Comparison of ENCODE assay signal across 1 cellular context in the genomic region with DNA sequence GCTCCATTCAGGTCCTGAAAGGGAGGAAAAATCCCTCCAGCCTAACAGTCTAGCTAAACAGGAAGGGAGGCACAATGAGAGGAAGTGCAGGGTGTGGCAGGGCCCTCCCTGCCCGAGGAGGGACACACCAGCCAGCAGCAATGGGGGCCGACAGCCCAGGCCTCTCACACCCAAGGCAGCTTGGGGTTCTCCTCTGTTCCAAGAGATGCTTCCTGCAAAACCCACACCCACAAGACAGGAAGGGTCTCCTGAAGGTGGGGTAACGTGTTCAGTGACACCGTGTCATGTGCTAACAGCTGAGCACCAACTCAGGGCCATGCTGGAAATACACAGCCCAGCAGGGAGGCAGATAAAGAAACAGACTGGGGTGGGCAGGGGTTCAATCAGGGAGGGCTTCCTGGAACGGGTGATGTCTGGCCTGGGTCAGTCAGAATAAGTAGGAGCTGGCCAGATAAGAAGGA.
TF ChIP-seq lines count a peak whose summit lies in the region.

No MANE protein-coding gene starts in this region.

TF ChIP-seq in GM23338, 12 proteins besides CTCF, POLR2A, EP300 and RAD21 (continued from another document):
- TF ChIP-seq, protein P1, sequence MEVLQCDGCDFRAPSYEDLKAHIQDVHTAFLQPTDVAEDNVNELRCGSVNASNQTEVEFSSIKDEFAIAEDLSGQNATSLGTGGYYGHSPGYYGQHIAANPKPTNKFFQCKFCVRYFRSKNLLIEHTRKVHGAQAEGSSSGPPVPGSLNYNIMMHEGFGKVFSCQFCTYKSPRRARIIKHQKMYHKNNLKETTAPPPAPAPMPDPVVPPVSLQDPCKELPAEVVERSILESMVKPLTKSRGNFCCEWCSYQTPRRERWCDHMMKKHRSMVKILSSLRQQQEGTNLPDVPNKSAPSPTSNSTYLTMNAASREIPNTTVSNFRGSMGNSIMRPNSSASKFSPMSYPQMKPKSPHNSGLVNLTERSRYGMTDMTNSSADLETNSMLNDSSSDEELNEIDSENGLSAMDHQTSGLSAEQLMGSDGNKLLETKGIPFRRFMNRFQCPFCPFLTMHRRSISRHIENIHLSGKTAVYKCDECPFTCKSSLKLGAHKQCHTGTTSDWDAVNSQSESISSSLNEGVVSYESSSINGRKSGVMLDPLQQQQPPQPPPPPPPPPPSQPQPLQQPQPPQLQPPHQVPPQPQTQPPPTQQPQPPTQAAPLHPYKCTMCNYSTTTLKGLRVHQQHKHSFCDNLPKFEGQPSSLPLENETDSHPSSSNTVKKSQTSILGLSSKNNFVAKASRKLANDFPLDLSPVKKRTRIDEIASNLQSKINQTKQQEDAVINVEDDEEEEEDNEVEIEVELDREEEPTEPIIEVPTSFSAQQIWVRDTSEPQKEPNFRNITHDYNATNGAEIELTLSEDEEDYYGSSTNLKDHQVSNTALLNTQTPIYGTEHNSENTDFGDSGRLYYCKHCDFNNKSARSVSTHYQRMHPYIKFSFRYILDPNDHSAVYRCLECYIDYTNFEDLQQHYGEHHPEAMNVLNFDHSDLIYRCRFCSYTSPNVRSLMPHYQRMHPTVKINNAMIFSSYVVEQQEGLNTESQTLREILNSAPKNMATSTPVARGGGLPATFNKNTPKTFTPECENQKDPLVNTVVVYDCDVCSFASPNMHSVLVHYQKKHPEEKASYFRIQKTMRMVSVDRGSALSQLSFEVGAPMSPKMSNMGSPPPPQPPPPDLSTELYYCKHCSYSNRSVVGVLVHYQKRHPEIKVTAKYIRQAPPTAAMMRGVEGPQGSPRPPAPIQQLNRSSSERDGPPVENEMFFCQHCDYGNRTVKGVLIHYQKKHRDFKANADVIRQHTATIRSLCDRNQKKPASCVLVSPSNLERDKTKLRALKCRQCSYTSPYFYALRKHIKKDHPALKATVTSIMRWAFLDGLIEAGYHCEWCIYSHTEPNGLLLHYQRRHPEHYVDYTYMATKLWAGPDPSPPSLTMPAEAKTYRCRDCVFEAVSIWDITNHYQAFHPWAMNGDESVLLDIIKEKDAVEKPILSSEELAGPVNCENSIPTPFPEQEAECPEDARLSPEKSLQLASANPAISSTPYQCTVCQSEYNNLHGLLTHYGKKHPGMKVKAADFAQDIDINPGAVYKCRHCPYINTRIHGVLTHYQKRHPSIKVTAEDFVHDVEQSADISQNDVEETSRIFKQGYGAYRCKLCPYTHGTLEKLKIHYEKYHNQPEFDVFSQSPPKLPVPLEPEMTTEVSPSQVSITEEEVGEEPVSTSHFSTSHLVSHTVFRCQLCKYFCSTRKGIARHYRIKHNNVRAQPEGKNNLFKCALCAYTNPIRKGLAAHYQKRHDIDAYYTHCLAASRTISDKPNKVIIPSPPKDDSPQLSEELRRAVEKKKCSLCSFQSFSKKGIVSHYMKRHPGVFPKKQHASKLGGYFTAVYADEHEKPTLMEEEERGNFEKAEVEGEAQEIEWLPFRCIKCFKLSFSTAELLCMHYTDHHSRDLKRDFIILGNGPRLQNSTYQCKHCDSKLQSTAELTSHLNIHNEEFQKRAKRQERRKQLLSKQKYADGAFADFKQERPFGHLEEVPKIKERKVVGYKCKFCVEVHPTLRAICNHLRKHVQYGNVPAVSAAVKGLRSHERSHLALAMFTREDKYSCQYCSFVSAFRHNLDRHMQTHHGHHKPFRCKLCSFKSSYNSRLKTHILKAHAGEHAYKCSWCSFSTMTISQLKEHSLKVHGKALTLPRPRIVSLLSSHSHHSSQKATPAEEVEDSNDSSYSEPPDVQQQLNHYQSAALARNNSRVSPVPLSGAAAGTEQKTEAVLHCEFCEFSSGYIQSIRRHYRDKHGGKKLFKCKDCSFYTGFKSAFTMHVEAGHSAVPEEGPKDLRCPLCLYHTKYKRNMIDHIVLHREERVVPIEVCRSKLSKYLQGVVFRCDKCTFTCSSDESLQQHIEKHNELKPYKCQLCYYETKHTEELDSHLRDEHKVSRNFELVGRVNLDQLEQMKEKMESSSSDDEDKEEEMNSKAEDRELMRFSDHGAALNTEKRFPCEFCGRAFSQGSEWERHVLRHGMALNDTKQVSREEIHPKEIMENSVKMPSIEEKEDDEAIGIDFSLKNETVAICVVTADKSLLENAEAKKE (CRISPR knock-in tag; IDR thresholded peaks at IDR 0.05): no peak
- TF ChIP-seq, protein P2, sequence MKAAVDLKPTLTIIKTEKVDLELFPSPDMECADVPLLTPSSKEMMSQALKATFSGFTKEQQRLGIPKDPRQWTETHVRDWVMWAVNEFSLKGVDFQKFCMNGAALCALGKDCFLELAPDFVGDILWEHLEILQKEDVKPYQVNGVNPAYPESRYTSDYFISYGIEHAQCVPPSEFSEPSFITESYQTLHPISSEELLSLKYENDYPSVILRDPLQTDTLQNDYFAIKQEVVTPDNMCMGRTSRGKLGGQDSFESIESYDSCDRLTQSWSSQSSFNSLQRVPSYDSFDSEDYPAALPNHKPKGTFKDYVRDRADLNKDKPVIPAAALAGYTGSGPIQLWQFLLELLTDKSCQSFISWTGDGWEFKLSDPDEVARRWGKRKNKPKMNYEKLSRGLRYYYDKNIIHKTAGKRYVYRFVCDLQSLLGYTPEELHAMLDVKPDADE (IDR thresholded peaks at IDR 0.05): no peak
- TF ChIP-seq, protein P3, sequence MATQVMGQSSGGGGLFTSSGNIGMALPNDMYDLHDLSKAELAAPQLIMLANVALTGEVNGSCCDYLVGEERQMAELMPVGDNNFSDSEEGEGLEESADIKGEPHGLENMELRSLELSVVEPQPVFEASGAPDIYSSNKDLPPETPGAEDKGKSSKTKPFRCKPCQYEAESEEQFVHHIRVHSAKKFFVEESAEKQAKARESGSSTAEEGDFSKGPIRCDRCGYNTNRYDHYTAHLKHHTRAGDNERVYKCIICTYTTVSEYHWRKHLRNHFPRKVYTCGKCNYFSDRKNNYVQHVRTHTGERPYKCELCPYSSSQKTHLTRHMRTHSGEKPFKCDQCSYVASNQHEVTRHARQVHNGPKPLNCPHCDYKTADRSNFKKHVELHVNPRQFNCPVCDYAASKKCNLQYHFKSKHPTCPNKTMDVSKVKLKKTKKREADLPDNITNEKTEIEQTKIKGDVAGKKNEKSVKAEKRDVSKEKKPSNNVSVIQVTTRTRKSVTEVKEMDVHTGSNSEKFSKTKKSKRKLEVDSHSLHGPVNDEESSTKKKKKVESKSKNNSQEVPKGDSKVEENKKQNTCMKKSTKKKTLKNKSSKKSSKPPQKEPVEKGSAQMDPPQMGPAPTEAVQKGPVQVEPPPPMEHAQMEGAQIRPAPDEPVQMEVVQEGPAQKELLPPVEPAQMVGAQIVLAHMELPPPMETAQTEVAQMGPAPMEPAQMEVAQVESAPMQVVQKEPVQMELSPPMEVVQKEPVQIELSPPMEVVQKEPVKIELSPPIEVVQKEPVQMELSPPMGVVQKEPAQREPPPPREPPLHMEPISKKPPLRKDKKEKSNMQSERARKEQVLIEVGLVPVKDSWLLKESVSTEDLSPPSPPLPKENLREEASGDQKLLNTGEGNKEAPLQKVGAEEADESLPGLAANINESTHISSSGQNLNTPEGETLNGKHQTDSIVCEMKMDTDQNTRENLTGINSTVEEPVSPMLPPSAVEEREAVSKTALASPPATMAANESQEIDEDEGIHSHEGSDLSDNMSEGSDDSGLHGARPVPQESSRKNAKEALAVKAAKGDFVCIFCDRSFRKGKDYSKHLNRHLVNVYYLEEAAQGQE (IDR thresholded peaks at IDR 0.05; ENCODE audit: unreplicated experiment): no peak
- TF ChIP-seq STAT1 (IDR thresholded peaks at IDR 0.05; ENCODE audit: unreplicated experiment) (no peak), POLR2AphosphoS5 (IDR thresholded peaks at IDR 0.05; ENCODE audit: low read depth) (no peak), EZH2phosphoT487 (IDR thresholded peaks at IDR 0.05; ENCODE audit: unreplicated experiment) (no peak)
